ENCODE assay signal across 2 cellular contexts in genomic region chrY:8808611-8809010, GRCh38.
TF ChIP-seq lines count a peak whose summit lies in the region.

No MANE protein-coding gene starts in this region.

TF ChIP-seq in HepG2, 621 proteins besides CTCF, POLR2A, EP300 and RAD21 (continued from another document):
- TF ChIP-seq, protein P1, sequence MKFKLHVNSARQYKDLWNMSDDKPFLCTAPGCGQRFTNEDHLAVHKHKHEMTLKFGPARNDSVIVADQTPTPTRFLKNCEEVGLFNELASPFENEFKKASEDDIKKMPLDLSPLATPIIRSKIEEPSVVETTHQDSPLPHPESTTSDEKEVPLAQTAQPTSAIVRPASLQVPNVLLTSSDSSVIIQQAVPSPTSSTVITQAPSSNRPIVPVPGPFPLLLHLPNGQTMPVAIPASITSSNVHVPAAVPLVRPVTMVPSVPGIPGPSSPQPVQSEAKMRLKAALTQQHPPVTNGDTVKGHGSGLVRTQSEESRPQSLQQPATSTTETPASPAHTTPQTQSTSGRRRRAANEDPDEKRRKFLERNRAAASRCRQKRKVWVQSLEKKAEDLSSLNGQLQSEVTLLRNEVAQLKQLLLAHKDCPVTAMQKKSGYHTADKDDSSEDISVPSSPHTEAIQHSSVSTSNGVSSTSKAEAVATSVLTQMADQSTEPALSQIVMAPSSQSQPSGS (CRISPR knock-in tag; IDR thresholded peaks at IDR 0.05), result no peak
- TF ChIP-seq, protein P2, sequence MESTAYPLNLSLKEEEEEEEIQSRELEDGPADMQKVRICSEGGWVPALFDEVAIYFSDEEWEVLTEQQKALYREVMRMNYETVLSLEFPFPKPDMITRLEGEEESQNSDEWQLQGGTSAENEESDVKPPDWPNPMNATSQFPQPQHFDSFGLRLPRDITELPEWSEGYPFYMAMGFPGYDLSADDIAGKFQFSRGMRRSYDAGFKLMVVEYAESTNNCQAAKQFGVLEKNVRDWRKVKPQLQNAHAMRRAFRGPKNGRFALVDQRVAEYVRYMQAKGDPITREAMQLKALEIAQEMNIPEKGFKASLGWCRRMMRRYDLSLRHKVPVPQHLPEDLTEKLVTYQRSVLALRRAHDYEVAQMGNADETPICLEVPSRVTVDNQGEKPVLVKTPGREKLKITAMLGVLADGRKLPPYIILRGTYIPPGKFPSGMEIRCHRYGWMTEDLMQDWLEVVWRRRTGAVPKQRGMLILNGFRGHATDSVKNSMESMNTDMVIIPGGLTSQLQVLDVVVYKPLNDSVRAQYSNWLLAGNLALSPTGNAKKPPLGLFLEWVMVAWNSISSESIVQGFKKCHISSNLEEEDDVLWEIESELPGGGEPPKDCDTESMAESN (CRISPR knock-in tag; conservative IDR thresholded peaks at IDR 0.05), result no peak
- TF ChIP-seq, protein P3, sequence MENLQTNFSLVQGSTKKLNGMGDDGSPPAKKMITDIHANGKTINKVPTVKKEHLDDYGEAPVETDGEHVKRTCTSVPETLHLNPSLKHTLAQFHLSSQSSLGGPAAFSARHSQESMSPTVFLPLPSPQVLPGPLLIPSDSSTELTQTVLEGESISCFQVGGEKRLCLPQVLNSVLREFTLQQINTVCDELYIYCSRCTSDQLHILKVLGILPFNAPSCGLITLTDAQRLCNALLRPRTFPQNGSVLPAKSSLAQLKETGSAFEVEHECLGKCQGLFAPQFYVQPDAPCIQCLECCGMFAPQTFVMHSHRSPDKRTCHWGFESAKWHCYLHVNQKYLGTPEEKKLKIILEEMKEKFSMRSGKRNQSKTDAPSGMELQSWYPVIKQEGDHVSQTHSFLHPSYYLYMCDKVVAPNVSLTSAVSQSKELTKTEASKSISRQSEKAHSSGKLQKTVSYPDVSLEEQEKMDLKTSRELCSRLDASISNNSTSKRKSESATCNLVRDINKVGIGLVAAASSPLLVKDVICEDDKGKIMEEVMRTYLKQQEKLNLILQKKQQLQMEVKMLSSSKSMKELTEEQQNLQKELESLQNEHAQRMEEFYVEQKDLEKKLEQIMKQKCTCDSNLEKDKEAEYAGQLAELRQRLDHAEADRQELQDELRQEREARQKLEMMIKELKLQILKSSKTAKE (CRISPR knock-in tag; IDR thresholded peaks at IDR 0.05; ENCODE audit: borderline replicate concordance), result no peak
- TF ChIP-seq ZNF30 (CRISPR knock-in tag; IDR thresholded peaks at IDR 0.05) (no peak), SALL2 (CRISPR knock-in tag; IDR thresholded peaks at IDR 0.05) (no peak), FIP1L1 (IDR thresholded peaks at IDR 0.05; ENCODE audit: borderline replicate concordance, insufficient read depth, low read depth, low read length) (no peak), ZKSCAN5 (CRISPR knock-in tag; IDR thresholded peaks at IDR 0.05) (no peak)
TF ChIP-seq in HepG2: peak in this region for 0.

TF ChIP-seq in WTC11, 78 proteins besides CTCF, POLR2A, EP300 and RAD21 (continued from another document):
- TF ChIP-seq, protein P4, sequence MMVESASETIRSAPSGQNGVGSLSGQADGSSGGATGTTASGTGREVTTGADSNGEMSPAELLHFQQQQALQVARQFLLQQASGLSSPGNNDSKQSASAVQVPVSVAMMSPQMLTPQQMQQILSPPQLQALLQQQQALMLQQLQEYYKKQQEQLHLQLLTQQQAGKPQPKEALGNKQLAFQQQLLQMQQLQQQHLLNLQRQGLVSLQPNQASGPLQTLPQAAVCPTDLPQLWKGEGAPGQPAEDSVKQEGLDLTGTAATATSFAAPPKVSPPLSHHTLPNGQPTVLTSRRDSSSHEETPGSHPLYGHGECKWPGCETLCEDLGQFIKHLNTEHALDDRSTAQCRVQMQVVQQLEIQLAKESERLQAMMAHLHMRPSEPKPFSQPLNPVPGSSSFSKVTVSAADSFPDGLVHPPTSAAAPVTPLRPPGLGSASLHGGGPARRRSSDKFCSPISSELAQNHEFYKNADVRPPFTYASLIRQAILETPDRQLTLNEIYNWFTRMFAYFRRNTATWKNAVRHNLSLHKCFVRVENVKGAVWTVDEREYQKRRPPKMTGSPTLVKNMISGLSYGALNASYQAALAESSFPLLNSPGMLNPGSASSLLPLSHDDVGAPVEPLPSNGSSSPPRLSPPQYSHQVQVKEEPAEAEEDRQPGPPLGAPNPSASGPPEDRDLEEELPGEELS (CRISPR knock-in tag; IDR thresholded peaks at IDR 0.05), result no peak
- TF ChIP-seq NFATC4 (CRISPR knock-in tag; IDR thresholded peaks at IDR 0.05), result no peak
- TF ChIP-seq CREM (CRISPR knock-in tag; IDR thresholded peaks at IDR 0.05), result no peak
- TF ChIP-seq ETV6 (CRISPR knock-in tag; IDR thresholded peaks at IDR 0.05), result no peak
- TF ChIP-seq, protein P5, sequence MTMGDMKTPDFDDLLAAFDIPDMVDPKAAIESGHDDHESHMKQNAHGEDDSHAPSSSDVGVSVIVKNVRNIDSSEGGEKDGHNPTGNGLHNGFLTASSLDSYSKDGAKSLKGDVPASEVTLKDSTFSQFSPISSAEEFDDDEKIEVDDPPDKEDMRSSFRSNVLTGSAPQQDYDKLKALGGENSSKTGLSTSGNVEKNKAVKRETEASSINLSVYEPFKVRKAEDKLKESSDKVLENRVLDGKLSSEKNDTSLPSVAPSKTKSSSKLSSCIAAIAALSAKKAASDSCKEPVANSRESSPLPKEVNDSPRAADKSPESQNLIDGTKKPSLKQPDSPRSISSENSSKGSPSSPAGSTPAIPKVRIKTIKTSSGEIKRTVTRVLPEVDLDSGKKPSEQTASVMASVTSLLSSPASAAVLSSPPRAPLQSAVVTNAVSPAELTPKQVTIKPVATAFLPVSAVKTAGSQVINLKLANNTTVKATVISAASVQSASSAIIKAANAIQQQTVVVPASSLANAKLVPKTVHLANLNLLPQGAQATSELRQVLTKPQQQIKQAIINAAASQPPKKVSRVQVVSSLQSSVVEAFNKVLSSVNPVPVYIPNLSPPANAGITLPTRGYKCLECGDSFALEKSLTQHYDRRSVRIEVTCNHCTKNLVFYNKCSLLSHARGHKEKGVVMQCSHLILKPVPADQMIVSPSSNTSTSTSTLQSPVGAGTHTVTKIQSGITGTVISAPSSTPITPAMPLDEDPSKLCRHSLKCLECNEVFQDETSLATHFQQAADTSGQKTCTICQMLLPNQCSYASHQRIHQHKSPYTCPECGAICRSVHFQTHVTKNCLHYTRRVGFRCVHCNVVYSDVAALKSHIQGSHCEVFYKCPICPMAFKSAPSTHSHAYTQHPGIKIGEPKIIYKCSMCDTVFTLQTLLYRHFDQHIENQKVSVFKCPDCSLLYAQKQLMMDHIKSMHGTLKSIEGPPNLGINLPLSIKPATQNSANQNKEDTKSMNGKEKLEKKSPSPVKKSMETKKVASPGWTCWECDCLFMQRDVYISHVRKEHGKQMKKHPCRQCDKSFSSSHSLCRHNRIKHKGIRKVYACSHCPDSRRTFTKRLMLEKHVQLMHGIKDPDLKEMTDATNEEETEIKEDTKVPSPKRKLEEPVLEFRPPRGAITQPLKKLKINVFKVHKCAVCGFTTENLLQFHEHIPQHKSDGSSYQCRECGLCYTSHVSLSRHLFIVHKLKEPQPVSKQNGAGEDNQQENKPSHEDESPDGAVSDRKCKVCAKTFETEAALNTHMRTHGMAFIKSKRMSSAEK (CRISPR knock-in tag; IDR thresholded peaks at IDR 0.05; ENCODE audit: borderline replicate concordance), result no peak
- TF ChIP-seq E2F5 (CRISPR knock-in tag; IDR thresholded peaks at IDR 0.05), result no peak
- no peak for TF ChIP-seq ZNF121 (CRISPR knock-in tag; IDR thresholded peaks at IDR 0.05)
